7 cellular contexts compared by ENCODE assay signal in genomic region chr3:3923619-3924018, GRCh38.
"Had no signal": no experiment of that assay in that cellular context is flagged by ENCODE, and none has a peak within 500 bp of the region (broad histone marks: within the 10 kb centered on the region; RNA-seq: fewer than 3 reads in every experiment).

No MANE protein-coding gene starts in this region.

- H3K4me1 Mint-ChIP-seq: IgD-negative memory B cell had no signal

- H3K36me3 Mint-ChIP-seq: IgD-negative memory B cell had no signal

- H3K4me2 ChIP-seq: GM23338 had no signal

- H3K27me3 Mint-ChIP-seq: IgD-negative memory B cell had no signal

- H3K4me3 ChIP-seq: GM23338 had no signal

- ATAC-seq: GM23338 had no signal

- H3K27ac Mint-ChIP-seq: GM23338, H9, IgD-negative memory B cell had no signal

- H2AFZ ChIP-seq: GM23338 had no signal

- DNase-seq: H9, HCEC 1CT had no signal

- H3K9me3 Mint-ChIP-seq: H9 had no signal

- FAIRE-seq: H1, H54, HTR-8/SVneo had no signal

- H3K4me3 Mint-ChIP-seq: GM23338, H9, IgD-negative memory B cell had no signal
